ENCODE assay signal across 2 cellular contexts in the genomic region with DNA sequence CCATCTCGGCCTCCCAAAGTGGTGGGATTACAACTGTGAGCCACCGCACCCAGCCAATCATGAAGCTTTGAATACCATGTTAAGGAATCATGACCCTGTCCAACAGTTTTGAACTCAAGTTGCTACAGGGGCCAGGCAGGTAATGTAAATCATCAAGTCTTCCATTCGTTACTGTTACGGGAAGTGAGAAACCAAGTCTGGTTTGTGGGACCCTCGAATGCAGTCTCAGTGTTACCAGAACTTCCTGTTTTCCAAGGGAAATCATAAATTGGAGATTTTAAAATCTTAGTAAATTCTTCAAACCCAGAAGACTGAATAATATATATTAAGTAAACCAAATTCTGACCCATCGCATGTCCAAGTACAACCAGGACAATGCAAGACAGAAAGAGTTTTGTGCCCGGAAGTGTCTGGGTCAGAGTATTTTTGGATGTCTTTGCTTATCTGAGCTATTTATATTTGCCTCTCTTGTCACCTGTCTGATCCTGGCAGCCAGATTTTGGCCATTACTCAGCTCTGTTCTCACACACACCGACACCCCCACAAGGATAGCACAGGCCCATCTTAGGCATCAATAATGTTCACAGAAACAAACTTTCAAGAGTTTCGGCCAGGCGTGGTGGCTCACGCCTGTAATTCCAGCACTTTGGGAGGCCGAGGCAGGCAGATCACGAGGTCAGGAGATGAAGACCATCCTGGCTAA.
TF ChIP-seq lines count a peak whose summit lies in the region.

No MANE protein-coding gene starts in this region.

TF ChIP-seq in liver, 16 proteins besides CTCF, POLR2A, EP300 and RAD21:
- TF ChIP-seq NR2F2 (IDR thresholded peaks at IDR 0.05) (no peak), SP1 (IDR thresholded peaks at IDR 0.05) (no peak), FOXA1 (IDR thresholded peaks at IDR 0.05) (no peak), RXRA (IDR thresholded peaks at IDR 0.05) (no peak), TAF1 (conservative IDR thresholded peaks at IDR 0.05) (no peak), ZBTB33 (IDR thresholded peaks at IDR 0.05) (no peak), GABPA (IDR thresholded peaks at IDR 0.05 in 1 of 2, conservative IDR thresholded peaks at IDR 0.05 in 1 of 2) (no peak), FOXA2 (IDR thresholded peaks at IDR 0.05) (no peak), MAX (IDR thresholded peaks at IDR 0.05) (no peak), JUND (IDR thresholded peaks at IDR 0.05) (no peak), HNF4A (conservative IDR thresholded peaks at IDR 0.05) (no peak), YY1 (IDR thresholded peaks at IDR 0.05) (no peak), HNF4G (IDR thresholded peaks at IDR 0.05) (no peak), EGR1 (IDR thresholded peaks at IDR 0.05; ENCODE audit: low read depth in 2 of 2) (no peak)
- TF ChIP-seq, protein P1, sequence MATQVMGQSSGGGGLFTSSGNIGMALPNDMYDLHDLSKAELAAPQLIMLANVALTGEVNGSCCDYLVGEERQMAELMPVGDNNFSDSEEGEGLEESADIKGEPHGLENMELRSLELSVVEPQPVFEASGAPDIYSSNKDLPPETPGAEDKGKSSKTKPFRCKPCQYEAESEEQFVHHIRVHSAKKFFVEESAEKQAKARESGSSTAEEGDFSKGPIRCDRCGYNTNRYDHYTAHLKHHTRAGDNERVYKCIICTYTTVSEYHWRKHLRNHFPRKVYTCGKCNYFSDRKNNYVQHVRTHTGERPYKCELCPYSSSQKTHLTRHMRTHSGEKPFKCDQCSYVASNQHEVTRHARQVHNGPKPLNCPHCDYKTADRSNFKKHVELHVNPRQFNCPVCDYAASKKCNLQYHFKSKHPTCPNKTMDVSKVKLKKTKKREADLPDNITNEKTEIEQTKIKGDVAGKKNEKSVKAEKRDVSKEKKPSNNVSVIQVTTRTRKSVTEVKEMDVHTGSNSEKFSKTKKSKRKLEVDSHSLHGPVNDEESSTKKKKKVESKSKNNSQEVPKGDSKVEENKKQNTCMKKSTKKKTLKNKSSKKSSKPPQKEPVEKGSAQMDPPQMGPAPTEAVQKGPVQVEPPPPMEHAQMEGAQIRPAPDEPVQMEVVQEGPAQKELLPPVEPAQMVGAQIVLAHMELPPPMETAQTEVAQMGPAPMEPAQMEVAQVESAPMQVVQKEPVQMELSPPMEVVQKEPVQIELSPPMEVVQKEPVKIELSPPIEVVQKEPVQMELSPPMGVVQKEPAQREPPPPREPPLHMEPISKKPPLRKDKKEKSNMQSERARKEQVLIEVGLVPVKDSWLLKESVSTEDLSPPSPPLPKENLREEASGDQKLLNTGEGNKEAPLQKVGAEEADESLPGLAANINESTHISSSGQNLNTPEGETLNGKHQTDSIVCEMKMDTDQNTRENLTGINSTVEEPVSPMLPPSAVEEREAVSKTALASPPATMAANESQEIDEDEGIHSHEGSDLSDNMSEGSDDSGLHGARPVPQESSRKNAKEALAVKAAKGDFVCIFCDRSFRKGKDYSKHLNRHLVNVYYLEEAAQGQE (IDR thresholded peaks at IDR 0.05), result no peak
- TF ChIP-seq, protein P2, sequence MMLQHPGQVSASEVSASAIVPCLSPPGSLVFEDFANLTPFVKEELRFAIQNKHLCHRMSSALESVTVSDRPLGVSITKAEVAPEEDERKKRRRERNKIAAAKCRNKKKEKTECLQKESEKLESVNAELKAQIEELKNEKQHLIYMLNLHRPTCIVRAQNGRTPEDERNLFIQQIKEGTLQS (IDR thresholded peaks at IDR 0.05), result no peak
TF ChIP-seq in liver: peak in this region for 0.

TF ChIP-seq in HepG2, 621 proteins besides CTCF, POLR2A, EP300 and RAD21:
- TF ChIP-seq ZNF563 (CRISPR knock-in tag; IDR thresholded peaks at IDR 0.05) (no peak), IRX3 (CRISPR knock-in tag; IDR thresholded peaks at IDR 0.05; ENCODE audit: borderline replicate concordance, low read depth) (no peak), HNRNPH1 (optimal IDR thresholded peaks at IDR 0.05; ENCODE audit: low read depth, low read length) (no peak), ZNF180 (CRISPR knock-in tag; IDR thresholded peaks at IDR 0.05; ENCODE audit: borderline replicate concordance, low read depth) (no peak), RFX5 (IDR thresholded peaks at IDR 0.05; ENCODE audit: low read depth, low read length) (no peak), RCOR2 (CRISPR knock-in tag; IDR thresholded peaks at IDR 0.05) (no peak), ZNF232 (CRISPR knock-in tag; IDR thresholded peaks at IDR 0.05; ENCODE audit: borderline replicate concordance) (no peak)
- TF ChIP-seq, protein P3, sequence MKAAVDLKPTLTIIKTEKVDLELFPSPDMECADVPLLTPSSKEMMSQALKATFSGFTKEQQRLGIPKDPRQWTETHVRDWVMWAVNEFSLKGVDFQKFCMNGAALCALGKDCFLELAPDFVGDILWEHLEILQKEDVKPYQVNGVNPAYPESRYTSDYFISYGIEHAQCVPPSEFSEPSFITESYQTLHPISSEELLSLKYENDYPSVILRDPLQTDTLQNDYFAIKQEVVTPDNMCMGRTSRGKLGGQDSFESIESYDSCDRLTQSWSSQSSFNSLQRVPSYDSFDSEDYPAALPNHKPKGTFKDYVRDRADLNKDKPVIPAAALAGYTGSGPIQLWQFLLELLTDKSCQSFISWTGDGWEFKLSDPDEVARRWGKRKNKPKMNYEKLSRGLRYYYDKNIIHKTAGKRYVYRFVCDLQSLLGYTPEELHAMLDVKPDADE (CRISPR knock-in tag; IDR thresholded peaks at IDR 0.05), result no peak
